In the genomic region with DNA sequence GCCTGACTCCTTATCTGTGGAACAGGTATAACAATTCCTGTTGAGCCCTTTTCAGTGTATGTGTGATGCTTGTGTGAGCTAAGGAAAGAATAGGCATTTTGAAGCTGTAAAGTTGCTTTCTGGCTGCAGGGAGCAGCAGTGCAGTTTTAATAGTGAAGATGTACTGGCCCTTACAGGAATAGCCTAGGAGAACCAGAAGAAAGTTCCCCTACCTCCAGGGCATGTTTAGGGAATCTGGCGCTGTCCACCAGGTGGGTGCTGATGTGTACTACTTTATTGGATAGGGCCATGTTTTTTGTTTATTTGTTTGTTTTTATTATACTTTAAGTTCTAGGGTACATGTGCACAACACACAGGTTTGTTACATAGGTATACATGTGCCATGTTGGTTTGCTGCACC, we compare ENCODE assay signal across 13 cellular contexts. TPM values are rescaled to one million over a fixed set of nuclear protein-coding genes. Genes with fewer than 3 reads are reported as not detected.
DNase-seq lines count a peak whose midpoint lies in the region; FAIRE-seq and TF ChIP-seq lines count a peak whose summit lies in the region.
"Had no signal": no experiment of that assay in that cellular context is flagged by ENCODE, and none has a peak within 500 bp of the region (broad histone marks: within the 10 kb centered on the region; RNA-seq: fewer than 3 reads in every experiment).

No MANE protein-coding gene starts in this region.

- H3K23ac ChIP-seq in H1 (ENCODE audit: insufficient read length): no peak overlapping the region

- no peak overlapping the region for H2BK5ac ChIP-seq in H1 (ENCODE audit: low read depth, low read length)

- H3K27ac Mint-ChIP-seq in osteocyte (ENCODE audit: unreplicated experiment): no peak overlapping the region
- H3K27ac Mint-ChIP-seq in activated CD4-positive, alpha-beta memory T cell treated with anti-CD3 and anti-CD28 coated beads, Interleukin-2, amount 10 ng/mL, durations not matched to agents 7 days and 5 days: no peak overlapping the region

- H3K36me3 Mint-ChIP-seq in osteocyte (ENCODE audit: unreplicated experiment): no peaks in the 10 kb centered on the region
- peaks cover 13% of the 10 kb centered on the region for H3K36me3 Mint-ChIP-seq in activated CD4-positive, alpha-beta memory T cell treated with anti-CD3 and anti-CD28 coated beads, Interleukin-2, amount 10 ng/mL, durations not matched to agents 7 days and 5 days (ENCODE audit: low read depth)

- no peaks in the 10 kb centered on the region for H3K9me3 Mint-ChIP-seq in osteocyte (ENCODE audit: unreplicated experiment)
- H3K9me3 Mint-ChIP-seq in activated CD4-positive, alpha-beta memory T cell treated with anti-CD3 and anti-CD28 coated beads, Interleukin-2, amount 10 ng/mL, durations not matched to agents 7 days and 5 days: no peaks in the 10 kb centered on the region
- H3K9me3 Mint-ChIP-seq: naive thymus-derived CD8-positive, alpha-beta T cell had no signal

- H2AFZ ChIP-seq in H1 (ENCODE audit: low read length): no peak overlapping the region

- TF ChIP-seq EP300 in H1 (IDR thresholded peaks at IDR 0.05; ENCODE audit: borderline replicate concordance in 1 of 2, low read depth in 2 of 2, low read length in 2 of 2): no peak

- no peak overlapping the region for H3K4me2 ChIP-seq in H1 (ENCODE audit: insufficient read depth in 1 of 2, low read depth in 2 of 2, low read length in 2 of 2)

- H3K18ac ChIP-seq in H1 (ENCODE audit: extremely low read depth, low read length): no peak overlapping the region

- TF ChIP-seq CTCF in LNCaP clone FGC (IDR thresholded peaks at IDR 0.05; ENCODE audit: control insufficient read depth, extremely low read depth, insufficient read depth): peak; percentile 21; the same call in 1 of the 2 replicates
- TF ChIP-seq CTCF in H1 (IDR thresholded peaks at IDR 0.05; ENCODE audit: control extremely low read depth in 1 of 3, insufficient read depth in 1 of 3, low read depth in 1 of 3, low read length in 3 of 3): peak in 1 of 3 experiments; percentile 2; a peak in 1 of 4 replicates
- TF ChIP-seq CTCF in osteocyte (IDR thresholded peaks at IDR 0.05): peak; percentile 16
- TF ChIP-seq CTCF in thyroid gland (IDR thresholded peaks at IDR 0.05): no peak

- 0 out of 4 replicates have a peak, but pooled peaks cover 0 to 7% of the 10 kb centered on the region in 2 experiments for H3K79me2 ChIP-seq in H1 (ENCODE audit: control insufficient read depth in 1 of 2, insufficient read depth in 2 of 2, low read length in 2 of 2)

- POLR2A ChIA-PET in H1 (lab: Charles Lee; ENCODE audit: partially characterized antibody): no interaction called here
- POLR2A ChIA-PET in activated CD4-positive, alpha-beta memory T cell treated with anti-CD3 and anti-CD28 coated beads, Interleukin-2, amount 10 ng/mL, durations not matched to agents 7 days and 5 days (lab: Charles Lee): no interaction called here

- intact Hi-C loops in thyroid gland (cut with DNase I): no loop called here

- no peak overlapping the region for H4K8ac ChIP-seq in H1 (ENCODE audit: extremely low read depth, insufficient read depth, low read length)

- no peak overlapping the region for H3K56ac ChIP-seq in H1 (replicated peaks; ENCODE audit: insufficient read length, low read depth, low read length)

- TF ChIP-seq RAD21 in H1 (IDR thresholded peaks at IDR 0.05 in 1 of 2, conservative IDR thresholded peaks at IDR 0.05 in 1 of 2; ENCODE audit: low read depth in 2 of 2, low read length in 2 of 2): peak; percentile 38 to 44

- H3K9ac ChIP-seq in H1 (replicated peaks in 1 of 4; ENCODE audit: extremely low read depth in 1 of 4, low read depth in 3 of 4, low read length in 3 of 4): no peak overlapping the region

- no peak for FAIRE-seq in H1 (lab: Jason Lieb, UNC)

- 75% methylated on average over 1 of the region's 1 CpG; no CpG with 5 or more reads in 1 of the 2 experiments for WGBS in H1 (ENCODE audit: extremely low coverage in 1 of 2, insufficient coverage in 1 of 2, insufficient read length in 1 of 2, insufficient replicate concordance in 2 of 2, low coverage in 1 of 2, low lambda C conversion rate in 2 of 2, missing lambda C conversion rate in 1 of 2), 2 experiments
- WGBS in thyroid gland, 2 donors: 82 to 91% methylated on average over 1 of the region's 1 CpG

- H3K4me3 Mint-ChIP-seq in osteocyte (ENCODE audit: unreplicated experiment): no peak overlapping the region
- H3K4me3 Mint-ChIP-seq in activated CD4-positive, alpha-beta memory T cell treated with anti-CD3 and anti-CD28 coated beads, Interleukin-2, amount 10 ng/mL, durations not matched to agents 7 days and 5 days: no peak overlapping the region
- H3K4me3 Mint-ChIP-seq: naive thymus-derived CD8-positive, alpha-beta T cell had no signal

- no peak for TF ChIP-seq POLR2A in H1 (IDR thresholded peaks at IDR 0.05; ENCODE audit: control extremely low read depth in 1 of 2, low read depth in 2 of 2, low read length in 2 of 2)
- no peak for TF ChIP-seq POLR2A in thyroid gland (IDR thresholded peaks at IDR 0.05)

- no peak overlapping the region for H2AK5ac ChIP-seq in H1 (ENCODE audit: low read depth, low read length)

- no peaks in the 10 kb centered on the region for H3K27me3 Mint-ChIP-seq in osteocyte (ENCODE audit: unreplicated experiment)
- no peaks in the 10 kb centered on the region for H3K27me3 Mint-ChIP-seq in activated CD4-positive, alpha-beta memory T cell treated with anti-CD3 and anti-CD28 coated beads, Interleukin-2, amount 10 ng/mL, durations not matched to agents 7 days and 5 days
- H3K27me3 Mint-ChIP-seq: naive thymus-derived CD8-positive, alpha-beta T cell had no signal

- DNase-seq in DMS53 (lab: John Stamatoyannopoulos, UW) (peak; percentile 67), DMS53 treated with DMSO at 0.1 percent for 48 hours (lab: John Stamatoyannopoulos, UW; ENCODE audit: unreplicated experiment) (no peak), LNCaP clone FGC (ENCODE audit: low read depth) (no peak), H1 (ENCODE audit: low read depth in 1 of 2, low spot score in 2 of 2) (no peak), osteocyte (ENCODE audit: extremely low spot score, unreplicated experiment) (no peak), mesenteric fat pad (ENCODE audit: low spot score) (no peak), thyroid gland (no peak)
- no peak for DNase-seq in activated CD4-positive, alpha-beta memory T cell treated with anti-CD3 and anti-CD28 coated beads, Interleukin-2, amount 10 ng/mL, durations not matched to agents 7 days and 5 days
- DNase-seq: activated CD8-positive, alpha-beta memory T cell treated with anti-CD3 and anti-CD28 coated beads, Interleukin-2, amount 50 U/mL, for 48 hours; GF-D8; naive thymus-derived CD8-positive, alpha-beta T cell had no signal

- H3K79me1 ChIP-seq in H1 (ENCODE audit: low read depth, low read length): no peaks in the 10 kb centered on the region

- H3K9me3 ChIP-seq in H1 (ENCODE audit: insufficient read depth in 2 of 2, low read depth in 1 of 2, low read length in 1 of 2) (no peaks in the 10 kb centered on the region), thyroid gland (no peaks in the 10 kb centered on the region)

- no peak overlapping the region for H2BK12ac ChIP-seq in H1 (ENCODE audit: low read depth, low read length)

- CTCF ChIA-PET in H1 (lab: Charles Lee; ENCODE audit: partially characterized antibody): interaction anchor here (0.6 to 3.4 kb wide), 5 partner anchors 46 to 237 kb away, joined by 3 to 16 read pairs (median 3); no protein-coding TSS in a partner anchor
- CTCF ChIA-PET in activated CD4-positive, alpha-beta memory T cell treated with anti-CD3 and anti-CD28 coated beads, Interleukin-2, amount 10 ng/mL, durations not matched to agents 7 days and 5 days (lab: Charles Lee): interaction anchor here (0.6 kb wide), 1 partner anchor 30 kb away, joined by 4 read pairs; no protein-coding TSS in a partner anchor

- no peak overlapping the region for H4K5ac ChIP-seq in H1 (ENCODE audit: insufficient read length, low read depth, low read length)

- peaks cover 0 to 3% of the 10 kb centered on the region in 2 experiments for H4K20me1 ChIP-seq in H1 (replicated peaks in 1 of 2; ENCODE audit: control insufficient read depth in 1 of 2, insufficient read depth in 2 of 2, low read length in 2 of 2)

- H3K14ac ChIP-seq in H1 (ENCODE audit: insufficient read length): no peak overlapping the region

- no peak overlapping the region for H2BK15ac ChIP-seq in H1 (ENCODE audit: low read length)

- no peaks in the 10 kb centered on the region for H3K4me1 ChIP-seq in H1 (replicated peaks in 1 of 4; ENCODE audit: control insufficient read depth in 3 of 4, insufficient read depth in 4 of 4, low read length in 3 of 4)
- H3K4me1 ChIP-seq in thyroid gland: peaks cover 7 to 10% of the 10 kb centered on the region in 2 donors

- peaks cover 26% of the 10 kb centered on the region for H3K4me1 Mint-ChIP-seq in osteocyte (ENCODE audit: unreplicated experiment)
- peaks cover 73% of the 10 kb centered on the region for H3K4me1 Mint-ChIP-seq in activated CD4-positive, alpha-beta memory T cell treated with anti-CD3 and anti-CD28 coated beads, Interleukin-2, amount 10 ng/mL, durations not matched to agents 7 days and 5 days

- no peak overlapping the region for H3K4me3 ChIP-seq in LNCaP clone FGC (ENCODE audit: low read depth, low read length)
- H3K4me3 ChIP-seq in H1 (ENCODE audit: extremely low read depth in 1 of 4, insufficient read depth in 2 of 4, low read depth in 3 of 4, low read length in 4 of 4): no peak overlapping the region
- no peak overlapping the region for H3K4me3 ChIP-seq in thyroid gland (replicated peaks in 1 of 3)
- H3K4me3 ChIP-seq: coronary artery had no signal

- H3K4ac ChIP-seq in H1 (replicated peaks; ENCODE audit: insufficient read length, low read depth, low read length): no peak overlapping the region

- H4K91ac ChIP-seq in H1 (replicated peaks; ENCODE audit: insufficient read length, low read length): no peak overlapping the region

- no peak overlapping the region for H2BK20ac ChIP-seq in H1 (ENCODE audit: low read length)

- no peaks in the 10 kb centered on the region for H3K23me2 ChIP-seq in H1 (ENCODE audit: low read depth, low read length)

- H3K27me3 ChIP-seq in H1 (replicated peaks in 1 of 4; ENCODE audit: control insufficient read depth in 3 of 4, extremely low read depth in 1 of 4, insufficient read depth in 3 of 4, low read length in 3 of 4): no peaks in the 10 kb centered on the region
- H3K27me3 ChIP-seq in thyroid gland: no peaks in the 10 kb centered on the region

- no peak overlapping the region for H3K27ac ChIP-seq in H1 (ENCODE audit: low read depth, low read length)
- no peak overlapping the region for H3K27ac ChIP-seq in thyroid gland
- H3K27ac ChIP-seq: 22Rv1, coronary artery had no signal

- H2BK120ac ChIP-seq in H1 (replicated peaks; ENCODE audit: low read depth, low read length): no peak overlapping the region

- no peaks in the 10 kb centered on the region for H3K36me3 ChIP-seq in H1 (ENCODE audit: control insufficient read depth in 2 of 4, insufficient read depth in 4 of 4, low read length in 3 of 4)
- no peaks in the 10 kb centered on the region for H3K36me3 ChIP-seq in thyroid gland

RNA-seq across cellular contexts. Expression of a gene that starts 11.5 kb away (rescaled TPM):
- total RNA-seq in H1 (2021; fragmentation: NEBNext Ultra II Directional; extraction: Animal tissue kit (Norgen Biotek cat#: 25700)): 6.8 and 9.9 TPM in 2 replicates
- polyA plus RNA-seq in H1 (2011; rRNA removed): 4.1 and 6.9 TPM in 2 replicates
- polyA plus RNA-seq in H1 (2011; cell fraction: cytosol; rRNA removed): 6.3 TPM
- polyA plus RNA-seq in H1 (2011; cell fraction: nucleus; rRNA removed): 6.4 TPM
- polyA plus RNA-seq in H1 (2012, experiment 1 of 2): 4.7 to 9.4 TPM (median 6.3 TPM) in 4 replicates
- 0.96 TPM for polyA plus RNA-seq in H1 (2012, experiment 2 of 2)
- 5.6 TPM for polyA plus RNA-seq in H1 (2013, experiment 1 of 2)
- 5.6 TPM for polyA plus RNA-seq in H1 (2013, experiment 2 of 2)
- polyA minus RNA-seq in H1 (2011; rRNA and poly(A)+ RNA removed): 7.7 and 8.7 TPM in 2 replicates
- polyA minus RNA-seq in H1 (2011; cell fraction: cytosol; rRNA and poly(A)+ RNA removed): 4.7 TPM
- polyA minus RNA-seq in H1 (2011; cell fraction: nucleus; rRNA and poly(A)+ RNA removed): 20.8 TPM
- 23.0 and 25.3 TPM in 2 replicates for total RNA-seq in osteocyte
- total RNA-seq in mesenteric fat pad: 43.6 TPM
- total RNA-seq in thyroid gland: 10 to 100 TPM; 41.2 to 97.5 (median 50.7) TPM
- total RNA-seq in activated CD4-positive, alpha-beta memory T cell treated with anti-CD3 and anti-CD28 coated beads, Interleukin-2, amount 10 ng/mL, durations not matched to agents 7 days and 5 days: 10 to 100 TPM; 36.0 to 41.0 TPM

Comparison
In these comparisons a context has a peak if more than half of its experiments do, and no peak if none do; other contexts are left out.
1. CTCF ChIP-seq: peak in LNCaP clone FGC (single experiment) and osteocyte (single experiment); none in thyroid gland (0 of 6).